In genomic region chr10:119705434-119705831, GRCh38 we compare ENCODE assay signal across 9 cellular contexts. TPM values are rescaled to one million over a fixed set of nuclear protein-coding genes. Genes with fewer than 3 reads are reported as not detected.
DNase-seq lines count a peak whose midpoint lies in the region; ATAC-seq and TF ChIP-seq lines count a peak whose summit lies in the region.
"Had no signal": no experiment of that assay in that cellular context is flagged by ENCODE, and none has a peak within 500 bp of the region (broad histone marks: within the 10 kb centered on the region; RNA-seq: fewer than 3 reads in every experiment).

No MANE protein-coding gene starts in this region.

- TF ChIP-seq CTCF in testis (IDR thresholded peaks at IDR 0.05) (no peak), osteocyte (IDR thresholded peaks at IDR 0.05) (no peak)

- no peak for DNase-seq in activated naive CD4-positive, alpha-beta T cell treated with anti-CD3 and anti-CD28 coated beads, Interleukin-2, amount 50 U/mL, for 72 hours (ENCODE audit: low spot score in 2 of 2)
- DNase-seq in testis (no peak), osteocyte (ENCODE audit: extremely low spot score, unreplicated experiment) (no peak), ACHN (no peak), NCI-H2196 treated with DMSO at 0.1 percent for 48 hours (lab: John Stamatoyannopoulos, UW; ENCODE audit: unreplicated experiment) (no peak)

- H3K9me3 Mint-ChIP-seq in activated naive CD4-positive, alpha-beta T cell treated with anti-CD3 and anti-CD28 coated beads, Interleukin-2, amount 50 U/mL, for 72 hours: peaks cover 22 to 57% of the 10 kb centered on the region in 2 donors
- H3K9me3 Mint-ChIP-seq in osteocyte (ENCODE audit: unreplicated experiment): peaks cover 4% of the 10 kb centered on the region

- H3K4me1 ChIP-seq in testis: no peaks in the 10 kb centered on the region

- H3K27ac ChIP-seq in testis: no peak overlapping the region
- H3K27ac ChIP-seq: SJSA1 had no signal

- no peaks in the 10 kb centered on the region for H3K27me3 ChIP-seq in testis
- H3K27me3 ChIP-seq: SJSA1 had no signal

- peaks cover 10% of the 10 kb centered on the region for H3K4me1 Mint-ChIP-seq in osteocyte (ENCODE audit: unreplicated experiment)

- H3K27me3 Mint-ChIP-seq in osteocyte (ENCODE audit: unreplicated experiment): peaks cover 9% of the 10 kb centered on the region

- H3K36me3 ChIP-seq in testis (ENCODE audit: low read depth, missing control alignments): no peaks in the 10 kb centered on the region
- H3K36me3 ChIP-seq: SJSA1 had no signal

- H3K27ac Mint-ChIP-seq in activated naive CD4-positive, alpha-beta T cell treated with anti-CD3 and anti-CD28 coated beads, Interleukin-2, amount 50 U/mL, for 72 hours: peak overlapping the region; percentile 100
- no peak overlapping the region for H3K27ac Mint-ChIP-seq in osteocyte (ENCODE audit: unreplicated experiment)

- intact Hi-C loops in testis (cut with DNase I; ENCODE audit: low total_unique reads): no loop called here

- no peak overlapping the region for H3K4me3 ChIP-seq in testis
- H3K4me3 ChIP-seq: SJSA1 had no signal

- ATAC-seq in GM18505 (IDR thresholded peaks at IDR 0.05; ENCODE audit: unreplicated experiment) (peak; percentile 52), GM21360 (IDR thresholded peaks at IDR 0.05; ENCODE audit: unreplicated experiment) (peak; percentile 44), HG03342 (IDR thresholded peaks at IDR 0.05; ENCODE audit: unreplicated experiment) (peak; percentile 52)
- peak; percentile 48 to 61 for ATAC-seq in activated naive CD4-positive, alpha-beta T cell treated with anti-CD3 and anti-CD28 coated beads, Interleukin-2, amount 50 U/mL, for 72 hours

- peak; percentile 3 for TF ChIP-seq POLR2A in GM18505 (IDR thresholded peaks at IDR 0.05; ENCODE audit: borderline replicate concordance, extremely low read depth, insufficient read depth, insufficient read length)
- TF ChIP-seq POLR2A in testis (IDR thresholded peaks at IDR 0.05): no peak

- WGBS in testis, 2 donors: 92 to 97% methylated on average over 3 of the region's 3 CpGs

- in situ Hi-C loops in ACHN (cut with HindIII; ENCODE audit: low pct_ligation_motif_present, low pct_unique_long_range_greater_than_20kb, low sequenced_read_pairs): no loop called here

- H3K36me3 Mint-ChIP-seq in activated naive CD4-positive, alpha-beta T cell treated with anti-CD3 and anti-CD28 coated beads, Interleukin-2, amount 50 U/mL, for 72 hours: peaks cover 26 to 83% of the 10 kb centered on the region in 2 donors
- peaks cover 2% of the 10 kb centered on the region for H3K36me3 Mint-ChIP-seq in osteocyte (ENCODE audit: unreplicated experiment)

- no peaks in the 10 kb centered on the region for H3K9me3 ChIP-seq in testis

- no peak overlapping the region for H3K4me3 Mint-ChIP-seq in osteocyte (ENCODE audit: unreplicated experiment)

RNA-seq across cellular contexts. Expression of gene INPP5F, which starts 20.4 kb away (rescaled TPM):
- total RNA-seq in activated naive CD4-positive, alpha-beta T cell treated with anti-CD3 and anti-CD28 coated beads, Interleukin-2, amount 50 U/mL, for 72 hours: 10 to 100 TPM; 23.0 to 27.3 TPM
- total RNA-seq in testis: 10 to 100 TPM; 19.0 to 23.8 TPM
- polyA plus RNA-seq in testis (ENCODE audit: insufficient read depth, low read depth, low replicate concordance): 21.9 TPM
- 36.8 and 38.6 TPM in 2 replicates for total RNA-seq in osteocyte

RNA-seq across cellular contexts. Expression of gene BAG3, which starts 54.3 kb away (rescaled TPM):
- 10 to 100 TPM; 25.5 to 31.9 TPM for total RNA-seq in activated naive CD4-positive, alpha-beta T cell treated with anti-CD3 and anti-CD28 coated beads, Interleukin-2, amount 50 U/mL, for 72 hours
- total RNA-seq in testis: 10 to 100 TPM; 36.7 to 44.8 TPM
- polyA plus RNA-seq in testis (ENCODE audit: insufficient read depth, low read depth, low replicate concordance): 50.3 TPM
- 40.1 and 41.0 TPM in 2 replicates for total RNA-seq in osteocyte
